9 cellular contexts compared by ENCODE assay signal in genomic region chr17:14427914-14428639, GRCh38.
DNase-seq lines count a peak whose midpoint lies in the region; ATAC-seq, FAIRE-seq and TF ChIP-seq lines count a peak whose summit lies in the region.
"Had no signal": no experiment of that assay in that cellular context is flagged by ENCODE, and none has a peak within 500 bp of the region (broad histone marks: within the 10 kb centered on the region; RNA-seq: fewer than 3 reads in every experiment).

No MANE protein-coding gene starts in this region.

- peak; percentile 94 for ATAC-seq in GM18511 (IDR thresholded peaks at IDR 0.05; ENCODE audit: unreplicated experiment)
- peak; percentile 67 for ATAC-seq in HG03159 (IDR thresholded peaks at IDR 0.05; ENCODE audit: unreplicated experiment)

- H2AFZ ChIP-seq in SK-N-SH (ENCODE audit: low read depth) = no peak overlapping the region

- DNase-seq in activated CD8-positive, alpha-beta memory T cell treated with anti-CD3 and anti-CD28 coated beads, Interleukin-2, amount 50 U/mL, for 48 hours = peak; percentile 61
- DNase-seq in stimulated activated CD4-positive, alpha-beta T cell treated with anti-CD3 and anti-CD28 coated beads, Interleukin-12 subunit alpha, Interleukin-12 subunit beta, amount 100 ng/mL, for 48 hours (ENCODE audit: low read depth in 2 of 3, low spot score in 1 of 3) = peak in 2 of 3 donors; percentile 20 to 33
- DNase-seq in GF-D8 (lab: John Stamatoyannopoulos, UW) (no peak), kidney (no peak), uterus (no peak), SK-N-SH (no peak)
- DNase-seq: mesendoderm had no signal

- no peak overlapping the region for H3K9ac ChIP-seq in kidney (ENCODE audit: low read length in 2 of 2)
- no peak overlapping the region for H3K9ac ChIP-seq in SK-N-SH

- H4K20me1 ChIP-seq in SK-N-SH (ENCODE audit: insufficient read depth) = no peaks in the 10 kb centered on the region

- CTCF ChIA-PET in SK-N-SH (lab: Yijun Ruan, JAX) = interaction anchor here (0.6 kb wide), 1 partner anchor 817 kb away, joined by 3 read pairs; no protein-coding TSS in a partner anchor

- H3K4me1 ChIP-seq in kidney (ENCODE audit: control insufficient read depth in 1 of 2, insufficient read depth in 1 of 2, low read depth in 1 of 2, low read length in 2 of 2) = no peaks in the 10 kb centered on the region
- H3K4me1 ChIP-seq in uterus = no peaks in the 10 kb centered on the region
- H3K4me1 ChIP-seq in SK-N-SH (ENCODE audit: control insufficient read depth in 1 of 2, insufficient read depth in 2 of 2, low read depth in 1 of 2, low read length in 1 of 2) = no peaks in the 10 kb centered on the region

- H3F3A ChIP-seq in SK-N-SH (replicated peaks; ENCODE audit: insufficient read depth) = no peaks in the 10 kb centered on the region

- no peaks in the 10 kb centered on the region for H3K27me3 ChIP-seq in uterus
- H3K27me3 ChIP-seq in SK-N-SH (ENCODE audit: insufficient read depth) = peaks cover 18% of the 10 kb centered on the region; the same call in 1 of the 2 replicates

- TF ChIP-seq CTCF in kidney (IDR thresholded peaks at IDR 0.05; ENCODE audit: borderline replicate concordance, extremely low read depth, insufficient read depth) = no peak
- no peak for TF ChIP-seq CTCF in uterus (IDR thresholded peaks at IDR 0.05)
- no peak for TF ChIP-seq CTCF in SK-N-SH (IDR thresholded peaks at IDR 0.05)

- H3K79me2 ChIP-seq in SK-N-SH (ENCODE audit: insufficient read depth) = no peaks in the 10 kb centered on the region

- H3K27ac ChIP-seq in kidney (ENCODE audit: low read depth in 2 of 2, low read length in 2 of 2) (no peak overlapping the region), uterus (no peak overlapping the region), SK-N-SH (ENCODE audit: low read depth in 2 of 2, low read length in 1 of 2) (no peak overlapping the region)

- H3K9me3 ChIP-seq in kidney (ENCODE audit: control insufficient read depth in 1 of 2, low read length in 2 of 2) (no peaks in the 10 kb centered on the region), uterus (no peaks in the 10 kb centered on the region), SK-N-SH (no peaks in the 10 kb centered on the region)

- no peak for TF ChIP-seq POLR2A in uterus (IDR thresholded peaks at IDR 0.05)

- no peak overlapping the region for H3K4me2 ChIP-seq in SK-N-SH

- TF ChIP-seq RAD21 in SK-N-SH (IDR thresholded peaks at IDR 0.05; ENCODE audit: low read length) = no peak

- POLR2A ChIA-PET in SK-N-SH (lab: Yijun Ruan, JAX) = no interaction called here

- WGBS in SK-N-SH (ENCODE audit: low lambda C conversion rate) = 9% methylated on average over 13 of the region's 13 CpGs

- H3K4me3 ChIP-seq in kidney (ENCODE audit: low read length in 2 of 2) (no peak overlapping the region), uterus (no peak overlapping the region), SK-N-SH (ENCODE audit: low read depth in 2 of 2, low read length in 1 of 2) (no peak overlapping the region)

- no peak for TF ChIP-seq EP300 in SK-N-SH (IDR thresholded peaks at IDR 0.05; ENCODE audit: borderline replicate concordance in 1 of 2, low read depth in 1 of 2, low read length in 1 of 2)

- FAIRE-seq in kidney (lab: Jason Lieb, UNC) = no peak

- H3K36me3 ChIP-seq in kidney (ENCODE audit: control insufficient read depth in 1 of 2, insufficient read depth in 2 of 2, low read length in 2 of 2) = no peaks in the 10 kb centered on the region
- no peaks in the 10 kb centered on the region for H3K36me3 ChIP-seq in uterus
- no peaks in the 10 kb centered on the region for H3K36me3 ChIP-seq in SK-N-SH (replicated peaks in 1 of 2; ENCODE audit: control insufficient read depth in 1 of 2, insufficient read depth in 2 of 2, low read length in 1 of 2)

- no peaks in the 10 kb centered on the region for H3K9me2 ChIP-seq in SK-N-SH

- intact Hi-C loops in kidney (cut with DNase I) = no loop called here
- intact Hi-C loops in uterus (cut with DNase I; ENCODE audit: low total_unique reads) = loop anchor here (10.0 kb wide), 1 partner anchor 63 kb away; no protein-coding TSS in a partner anchor

TF ChIP-seq in SK-N-SH, 30 proteins besides CTCF, POLR2A, EP300 and RAD21:
- no peak for TF ChIP-seq USF2 (IDR thresholded peaks at IDR 0.05; ENCODE audit: borderline replicate concordance, low read depth, low read length)
- no peak for TF ChIP-seq REST (IDR thresholded peaks at IDR 0.05; ENCODE audit: low read depth, low read length)

Comparison
In these comparisons a context has a peak if more than half of its experiments do, and no peak if none do; other contexts are left out.
1. DNase-seq: peak in activated CD8-positive, alpha-beta memory T cell treated with anti-CD3 and anti-CD28 coated beads, Interleukin-2, amount 50 U/mL, for 48 hours (single experiment) and stimulated activated CD4-positive, alpha-beta T cell treated with anti-CD3 and anti-CD28 coated beads, Interleukin-12 subunit alpha, Interleukin-12 subunit beta, amount 100 ng/mL, for 48 hours (2 of 3); none in GF-D8 (single experiment), kidney (single experiment), uterus (0 of 2) and SK-N-SH (single experiment).